Comparison of ENCODE assay signal across 8 cellular contexts in the genomic region with DNA sequence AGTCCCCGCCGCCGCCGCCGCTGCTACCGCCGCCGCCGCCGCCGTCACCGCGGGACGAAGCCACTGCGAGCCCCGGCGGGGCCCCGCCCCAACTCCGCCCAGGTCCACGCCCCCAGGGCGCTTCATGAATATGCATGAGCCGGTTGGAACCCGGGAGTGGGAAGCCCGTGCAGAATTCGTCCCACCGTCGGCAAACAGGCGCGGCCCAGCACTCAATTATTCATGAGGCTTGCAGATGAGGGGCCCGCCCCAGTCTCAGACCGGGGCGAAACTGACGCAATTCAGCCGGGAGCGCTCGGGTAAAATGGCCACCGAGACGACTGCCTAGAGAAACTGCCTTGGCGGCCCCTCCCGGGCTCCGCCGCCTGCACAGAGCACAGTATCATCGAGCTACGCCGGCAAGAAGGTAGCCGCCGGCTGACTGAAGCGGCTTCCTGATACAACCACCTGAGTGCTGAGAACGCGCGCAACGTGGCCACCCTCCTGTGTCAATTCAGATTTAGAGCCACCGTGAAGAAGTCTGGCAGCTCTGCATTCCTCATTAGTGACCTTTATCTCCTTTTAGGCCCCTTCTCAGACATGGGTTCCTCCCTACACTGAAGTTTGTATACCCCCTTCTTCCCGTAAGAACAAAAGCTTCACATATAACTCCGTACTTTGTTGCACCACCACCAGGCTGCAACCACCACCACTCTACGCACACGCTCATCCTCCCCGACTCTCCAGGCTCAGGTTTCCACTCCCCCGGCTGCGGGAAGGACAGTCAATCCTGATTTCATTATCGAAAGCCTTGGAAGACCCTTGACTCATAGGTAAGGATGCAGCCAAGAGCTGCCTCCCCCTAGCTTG. TPM values are rescaled to one million over a fixed set of nuclear protein-coding genes. Genes with fewer than 3 reads are reported as not detected.
DNase-seq lines count a peak whose midpoint lies in the region; ATAC-seq, FAIRE-seq and TF ChIP-seq lines count a peak whose summit lies in the region.

A gene with protein sequence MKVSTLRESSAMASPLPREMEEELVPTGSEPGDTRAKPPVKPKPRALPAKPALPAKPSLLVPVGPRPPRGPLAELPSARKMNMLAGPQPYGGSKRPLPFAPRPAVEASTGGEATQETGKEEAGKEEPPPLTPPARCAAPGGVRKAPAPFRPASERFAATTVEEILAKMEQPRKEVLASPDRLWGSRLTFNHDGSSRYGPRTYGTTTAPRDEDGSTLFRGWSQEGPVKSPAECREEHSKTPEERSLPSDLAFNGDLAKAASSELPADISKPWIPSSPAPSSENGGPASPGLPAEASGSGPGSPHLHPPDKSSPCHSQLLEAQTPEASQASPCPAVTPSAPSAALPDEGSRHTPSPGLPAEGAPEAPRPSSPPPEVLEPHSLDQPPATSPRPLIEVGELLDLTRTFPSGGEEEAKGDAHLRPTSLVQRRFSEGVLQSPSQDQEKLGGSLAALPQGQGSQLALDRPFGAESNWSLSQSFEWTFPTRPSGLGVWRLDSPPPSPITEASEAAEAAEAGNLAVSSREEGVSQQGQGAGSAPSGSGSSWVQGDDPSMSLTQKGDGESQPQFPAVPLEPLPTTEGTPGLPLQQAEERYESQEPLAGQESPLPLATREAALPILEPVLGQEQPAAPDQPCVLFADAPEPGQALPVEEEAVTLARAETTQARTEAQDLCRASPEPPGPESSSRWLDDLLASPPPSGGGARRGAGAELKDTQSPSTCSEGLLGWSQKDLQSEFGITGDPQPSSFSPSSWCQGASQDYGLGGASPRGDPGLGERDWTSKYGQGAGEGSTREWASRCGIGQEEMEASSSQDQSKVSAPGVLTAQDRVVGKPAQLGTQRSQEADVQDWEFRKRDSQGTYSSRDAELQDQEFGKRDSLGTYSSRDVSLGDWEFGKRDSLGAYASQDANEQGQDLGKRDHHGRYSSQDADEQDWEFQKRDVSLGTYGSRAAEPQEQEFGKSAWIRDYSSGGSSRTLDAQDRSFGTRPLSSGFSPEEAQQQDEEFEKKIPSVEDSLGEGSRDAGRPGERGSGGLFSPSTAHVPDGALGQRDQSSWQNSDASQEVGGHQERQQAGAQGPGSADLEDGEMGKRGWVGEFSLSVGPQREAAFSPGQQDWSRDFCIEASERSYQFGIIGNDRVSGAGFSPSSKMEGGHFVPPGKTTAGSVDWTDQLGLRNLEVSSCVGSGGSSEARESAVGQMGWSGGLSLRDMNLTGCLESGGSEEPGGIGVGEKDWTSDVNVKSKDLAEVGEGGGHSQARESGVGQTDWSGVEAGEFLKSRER (N-terminal part only) (minus strand): TSS at position 67 of the 849 bp plus-strand sequence. CDS start 3,067 bp downstream, outside the sequence.

- H3K4me1 ChIP-seq in Loucy (ENCODE audit: insufficient read depth, low read length, poor library complexity, severe bottlenecking): peaks cover 33% of the 10 kb centered on the region

- peaks cover 5% of the 10 kb centered on the region for H4K20me1 ChIP-seq in Loucy (ENCODE audit: insufficient read depth, low read length, poor library complexity, severe bottlenecking)

- H3K9me2 ChIP-seq in Loucy (replicated peaks; ENCODE audit: low read depth, low read length): no peaks in the 10 kb centered on the region

- peak; percentile 94 for DNase-seq in ELR (ENCODE audit: low read depth)
- peak; percentile 87 for DNase-seq in H54 (ENCODE audit: insufficient read length, low spot score)
- DNase-seq in SHP77 treated with DMSO at 0.1 percent for 48 hours (lab: John Stamatoyannopoulos, UW): peak; percentile 57
- peak; percentile 97 for DNase-seq in activated effector memory CD4-positive, alpha-beta T cell treated with anti-CD3 and anti-CD28 coated beads, Interleukin-2, amount 50 U/mL, for 16 hours
- peak; percentile 98 for DNase-seq in fibroblast of pulmonary artery (ENCODE audit: low read depth)
- peak; percentile 92 for DNase-seq in natural killer cell treated with Interleukin-12 subunit alpha and Interleukin-12 subunit beta and Interleukin-15 and Interleukin-18, amount 100 ng/mL, for 72 hours (ENCODE audit: low spot score)
- DNase-seq in stimulated activated naive CD4-positive, alpha-beta T cell treated with Interleukin-2 at 50 U/mL for 16 hours (lab: John Stamatoyannopoulos, UW): peak; percentile 90

- H3K27me3 ChIP-seq in Loucy (ENCODE audit: insufficient read depth, low read length, poor library complexity, severe bottlenecking): no peaks in the 10 kb centered on the region

- no peaks in the 10 kb centered on the region for H3K9me3 Mint-ChIP-seq in natural killer cell treated with Interleukin-12 subunit alpha and Interleukin-12 subunit beta and Interleukin-15 and Interleukin-18, amount 100 ng/mL, for 72 hours

- peaks cover 9% of the 10 kb centered on the region; the same call in 1 of the 2 replicates for H3K79me2 ChIP-seq in Loucy (ENCODE audit: insufficient read depth, low read length)

- peak; percentile 45; the same call in 1 of the 2 replicates for TF ChIP-seq POLR2A in H54 (IDR thresholded peaks at IDR 0.05; ENCODE audit: low read depth, low read length)

- H3K9me3 ChIP-seq in Loucy (ENCODE audit: insufficient read depth, low read depth, low read length): no peaks in the 10 kb centered on the region

- peak; percentile 92 to 97 for ATAC-seq in natural killer cell treated with Interleukin-12 subunit alpha and Interleukin-12 subunit beta and Interleukin-15 and Interleukin-18, amount 100 ng/mL, for 72 hours

- no peak for FAIRE-seq in H54 (lab: Jason Lieb, UNC)

- H3K4me3 ChIP-seq in Loucy (ENCODE audit: low read length, poor library complexity, severe bottlenecking) (peak within 1 kb of the TSS; percentile 79), fibroblast of pulmonary artery (replicated peaks; ENCODE audit: low read depth, low read length) (peak within 1 kb of the TSS; percentile 94)

- peak within 1 kb of the TSS; percentile 83 to 95 for H3K27ac Mint-ChIP-seq in natural killer cell treated with Interleukin-12 subunit alpha and Interleukin-12 subunit beta and Interleukin-15 and Interleukin-18, amount 100 ng/mL, for 72 hours

- no peaks in the 10 kb centered on the region for H3F3A ChIP-seq in Loucy (ENCODE audit: low read depth)

- TF ChIP-seq CTCF in Loucy (conservative IDR thresholded peaks at IDR 0.05; ENCODE audit: low read length) (no peak), fibroblast of pulmonary artery (IDR thresholded peaks at IDR 0.05; ENCODE audit: low read length, missing control alignments) (no peak)

- peak within 1 kb of the TSS; percentile 89 for H3K4me3 Mint-ChIP-seq in natural killer cell treated with Interleukin-12 subunit alpha and Interleukin-12 subunit beta and Interleukin-15 and Interleukin-18, amount 100 ng/mL, for 72 hours

- H3K36me3 ChIP-seq in Loucy (ENCODE audit: insufficient read depth, low read length): peaks cover 41% of the 10 kb centered on the region; the same call in 1 of the 2 replicates

- peak within 1 kb of the TSS; percentile 88 for H3K4me2 ChIP-seq in Loucy (ENCODE audit: low read depth, low read length, poor library complexity, severe bottlenecking)

- H3K36me3 Mint-ChIP-seq in natural killer cell treated with Interleukin-12 subunit alpha and Interleukin-12 subunit beta and Interleukin-15 and Interleukin-18, amount 100 ng/mL, for 72 hours: peaks cover 26% of the 10 kb centered on the region

- H3K4me1 Mint-ChIP-seq in natural killer cell treated with Interleukin-12 subunit alpha and Interleukin-12 subunit beta and Interleukin-15 and Interleukin-18, amount 100 ng/mL, for 72 hours (ENCODE audit: low read depth in 2 of 2): peaks cover 26 to 32% of the 10 kb centered on the region in 2 donors

- H2AFZ ChIP-seq in Loucy (ENCODE audit: low read length): peak within 1 kb of the TSS; percentile 74

- H3K9ac ChIP-seq in Loucy (ENCODE audit: low read depth, low read length, poor library complexity, severe bottlenecking): peak within 1 kb of the TSS; percentile 84

- no peaks in the 10 kb centered on the region for H3K27me3 Mint-ChIP-seq in natural killer cell treated with Interleukin-12 subunit alpha and Interleukin-12 subunit beta and Interleukin-15 and Interleukin-18, amount 100 ng/mL, for 72 hours

RNA-seq across cellular contexts. Expression of the gene that starts here (rescaled TPM):
- 1 to 10 TPM; 3.0 to 3.2 TPM for total RNA-seq in natural killer cell treated with Interleukin-12 subunit alpha and Interleukin-12 subunit beta and Interleukin-15 and Interleukin-18, amount 100 ng/mL, for 72 hours

Comparison
In these comparisons a context has a peak if more than half of its experiments do, and no peak if none do; other contexts are left out.
1. Peak in every context shown above with its lines: DNase-seq, ATAC-seq and H3K4me3 ChIP-seq.